In genomic region chr13:60411464-60411863, GRCh38 we compare ENCODE assay signal across 29 cellular contexts.
"Had no signal": no experiment of that assay in that cellular context is flagged by ENCODE, and none has a peak within 500 bp of the region (broad histone marks: within the 10 kb centered on the region; RNA-seq: fewer than 3 reads in every experiment).

No MANE protein-coding gene starts in this region.

- H3K4me2 ChIP-seq: KMS-11 had no signal

- DNase-seq: activated CD4-positive, alpha-beta memory T cell treated with anti-CD3 and anti-CD28 coated beads for 36 hours; activated CD4-positive, alpha-beta T cell treated with anti-CD3 and anti-CD28 coated beads, Interleukin-2, amount 10 ng/mL, durations not matched to agents 24 days and 14 days; activated CD4-positive, CD25-positive, alpha-beta regulatory T cell treated with anti-CD3 and anti-CD28 coated beads, Interleukin-2, amount 50 U/mL, for 72 hours; activated CD8-positive, alpha-beta memory T cell treated with anti-CD3 and anti-CD28 coated beads, Interleukin-2, amount 50 U/mL, for 4 hours; activated effector memory CD4-positive, alpha-beta T cell treated with anti-CD3 and anti-CD28 coated beads, Interleukin-2, amount 50 U/mL, for 16 hours; activated naive CD4-positive, alpha-beta T cell treated with Interleukin-2 at 50 U/mL for 16 hours; activated naive CD8-positive, alpha-beta T cell treated with anti-CD3 and anti-CD28 coated beads, Interleukin-2, amount 50 U/mL, for 24 hours; activated T-cell treated with anti-CD3 and anti-CD28 coated beads, Interleukin-2, amount 50 U/mL, for 4 hours; cerebellar nuclear complex; MG63; NCI-H1105; NCI-H1436; NCI-H1694 treated with DMSO at 0.1 percent for 48 hours; NCI-H2029 treated with DMSO at 0.1 percent for 48 hours; NCI-H345; NCI-H510A; NCI-H526 treated with DMSO at 0.1 percent for 48 hours; NCI-H82; RPMI8226; SW 1271; T-helper 9 cell had no signal

- FAIRE-seq: colon had no signal

- H3K9me3 Mint-ChIP-seq: activated T-cell treated with anti-CD3 and anti-CD28 coated beads, Interleukin-2, amount 50 U/mL, for 4 hours had no signal

- H3K9ac ChIP-seq: KMS-11 had no signal

- H3K4me3 Mint-ChIP-seq: activated CD4-positive, alpha-beta memory T cell treated with anti-CD3 and anti-CD28 coated beads for 36 hours; activated CD4-positive, alpha-beta T cell treated with anti-CD3 and anti-CD28 coated beads, Interleukin-2, amount 10 ng/mL, durations not matched to agents 24 days and 14 days; activated naive CD8-positive, alpha-beta T cell treated with anti-CD3 and anti-CD28 coated beads, Interleukin-2, amount 50 U/mL, for 24 hours; activated T-cell treated with anti-CD3 and anti-CD28 coated beads, Interleukin-2, amount 50 U/mL, for 4 hours; T-helper 1 cell treated with Interleukin-12 subunit alpha and Interleukin-12 subunit beta and Interleukin-4 antibody, amounts not matched to agents 30 μg/mL and 1 μg/mL, for 36 hours; WTC11 had no signal

- H3K27me3 ChIP-seq: MG63 had no signal

- H3K27me3 Mint-ChIP-seq: activated CD4-positive, alpha-beta memory T cell treated with anti-CD3 and anti-CD28 coated beads for 36 hours; activated CD4-positive, alpha-beta T cell treated with anti-CD3 and anti-CD28 coated beads, Interleukin-2, amount 10 ng/mL, durations not matched to agents 24 days and 14 days; activated naive CD8-positive, alpha-beta T cell treated with anti-CD3 and anti-CD28 coated beads, Interleukin-2, amount 50 U/mL, for 24 hours had no signal

- H3K27ac ChIP-seq: KMS-11 had no signal

- H3K27ac Mint-ChIP-seq: activated CD4-positive, alpha-beta memory T cell treated with anti-CD3 and anti-CD28 coated beads for 36 hours; activated CD4-positive, alpha-beta T cell treated with anti-CD3 and anti-CD28 coated beads, Interleukin-2, amount 10 ng/mL, durations not matched to agents 24 days and 14 days; activated naive CD4-positive, alpha-beta T cell treated with anti-CD3 and anti-CD28 coated beads, Interleukin-2, amount 50 U/mL, for 72 hours; activated naive CD8-positive, alpha-beta T cell treated with anti-CD3 and anti-CD28 coated beads, Interleukin-2, amount 50 U/mL, for 24 hours; T-helper 1 cell treated with Interleukin-12 subunit alpha and Interleukin-12 subunit beta and Interleukin-4 antibody, amounts not matched to agents 30 μg/mL and 1 μg/mL, for 36 hours; WTC11 had no signal

- H3K36me3 ChIP-seq: MG63 had no signal

- ATAC-seq: activated naive CD8-positive, alpha-beta T cell treated with anti-CD3 and anti-CD28 coated beads, Interleukin-2, amount 50 U/mL, for 24 hours; activated T-cell treated with anti-CD3 and anti-CD28 coated beads, Interleukin-2, amount 50 U/mL, for 4 hours; Panc1; Right ventricle myocardium inferior; SK-N-SH treated with all-trans-retinoic acid at 6 μM for 48 hours; WTC11 had no signal

- H3K4me3 ChIP-seq: MG63 had no signal

- H3K9me3 ChIP-seq: MG63 had no signal
